ENCODE assay signal across 8 cellular contexts in genomic region chr15:99250494-99251435, GRCh38. TPM values are rescaled to one million over a fixed set of nuclear protein-coding genes. Genes with fewer than 3 reads are reported as not detected.
DNase-seq lines count a peak whose midpoint lies in the region; ATAC-seq and TF ChIP-seq lines count a peak whose summit lies in the region.

No MANE protein-coding gene starts in this region.

- TSS peak; percentile 82 for BruUV-seq in Panc1 (replicated peaks; lab: Mats Ljungman, UMichigan)

- in situ Hi-C loops in Panc1 (cut with HindIII; ENCODE audit: low pct_unique_long_range_greater_than_20kb, low sequenced_read_pairs) = no loop called here

- peak overlapping the region; percentile 91 to 93 for H3K4me3 Mint-ChIP-seq in activated T-cell treated with anti-CD3 and anti-CD28 coated beads, Interleukin-2, amount 50 U/mL, for 72 hours
- peak overlapping the region in 8 of 10 donors; percentile 81 to 95 (median 92) for H3K4me3 Mint-ChIP-seq in naive thymus-derived CD4-positive, alpha-beta T cell
- H3K4me3 Mint-ChIP-seq in stimulated activated naive B cell treated with anti-CD40 and anti-IgM and Interleukin-4, amounts not matched to agents 10 μg/mL and 1 μg/mL and 100 μg/mL, for 72 hours = peak overlapping the region; percentile 86 to 93

- DNase-seq in DND-41 = peak; percentile 98
- peak; percentile 99 for DNase-seq in Panc1 (ENCODE audit: low read depth, low spot score)
- DNase-seq in activated T-cell treated with anti-CD3 and anti-CD28 coated beads, Interleukin-2, amount 50 U/mL, for 72 hours = peak; percentile 95 to 98
- DNase-seq in fibroblast of mammary gland (ENCODE audit: low read depth) = peak; percentile 99
- DNase-seq in naive thymus-derived CD4-positive, alpha-beta T cell = peak; percentile 78 to 95 (median 92)
- DNase-seq in stimulated activated naive B cell treated with anti-CD40 and anti-IgM and Interleukin-4, amounts not matched to agents 10 μg/mL and 1 μg/mL and 100 μg/mL, for 72 hours = peak; percentile 98

- peaks cover 4 to 5% of the 10 kb centered on the region in 2 donors for H3K36me3 Mint-ChIP-seq in activated T-cell treated with anti-CD3 and anti-CD28 coated beads, Interleukin-2, amount 50 U/mL, for 72 hours (ENCODE audit: insufficient read depth in 2 of 2)
- peaks cover 0 to 10% (median under 1%) of the 10 kb centered on the region in 5 donors for H3K36me3 Mint-ChIP-seq in naive thymus-derived CD4-positive, alpha-beta T cell
- no peaks in the 10 kb centered on the region for H3K36me3 Mint-ChIP-seq in stimulated activated naive B cell treated with anti-CD40 and anti-IgM and Interleukin-4, amounts not matched to agents 10 μg/mL and 1 μg/mL and 100 μg/mL, for 72 hours

- no peaks in the 10 kb centered on the region for H3K27me3 Mint-ChIP-seq in activated T-cell treated with anti-CD3 and anti-CD28 coated beads, Interleukin-2, amount 50 U/mL, for 72 hours (ENCODE audit: low read depth)
- no peaks in the 10 kb centered on the region for H3K27me3 Mint-ChIP-seq in naive thymus-derived CD4-positive, alpha-beta T cell
- no peaks in the 10 kb centered on the region for H3K27me3 Mint-ChIP-seq in stimulated activated naive B cell treated with anti-CD40 and anti-IgM and Interleukin-4, amounts not matched to agents 10 μg/mL and 1 μg/mL and 100 μg/mL, for 72 hours

- peaks cover 64% of the 10 kb centered on the region for H3K79me2 ChIP-seq in DND-41 (ENCODE audit: insufficient read depth, low read length)
- no peaks in the 10 kb centered on the region for H3K79me2 ChIP-seq in KMS-11 (ENCODE audit: insufficient read depth, low read depth)

- ATAC-seq in DND-41 (ENCODE audit: insufficient read depth, low read depth) = peak; percentile 94
- peak; percentile 91 for ATAC-seq in GM21786 (IDR thresholded peaks at IDR 0.05; ENCODE audit: unreplicated experiment)
- peak; percentile 97 for ATAC-seq in Panc1
- peak; percentile 97 to 99 for ATAC-seq in activated T-cell treated with anti-CD3 and anti-CD28 coated beads, Interleukin-2, amount 50 U/mL, for 72 hours (replicated peaks in 1 of 2)
- ATAC-seq in naive thymus-derived CD4-positive, alpha-beta T cell = peak; percentile 96
- peak; percentile 97 for ATAC-seq in stimulated activated naive B cell treated with anti-CD40 and anti-IgM and Interleukin-4, amounts not matched to agents 10 μg/mL and 1 μg/mL and 100 μg/mL, for 72 hours (replicated peaks)

- H3K27ac ChIP-seq in DND-41 (ENCODE audit: low read length) = peak overlapping the region; percentile 91
- H3K27ac ChIP-seq in KMS-11 = peak overlapping the region; percentile 71
- peak overlapping the region; percentile 100 for H3K27ac ChIP-seq in Panc1 (ENCODE audit: low read length)
- H3K27ac ChIP-seq in naive thymus-derived CD4-positive, alpha-beta T cell (ENCODE audit: low read depth, low read length) = peak overlapping the region; percentile 65

- H3K4me3 ChIP-seq in DND-41 (ENCODE audit: low read depth in 1 of 2, low read length in 2 of 2) = peak overlapping the region; percentile 47 to 86
- H3K4me3 ChIP-seq in KMS-11 (IDR thresholded peaks at IDR 0.05; ENCODE audit: insufficient read depth, low read depth, low read length) = peak overlapping the region; percentile 39
- H3K4me3 ChIP-seq in Panc1 (ENCODE audit: low read depth in 2 of 2, low read length in 2 of 2) = peak overlapping the region; percentile 87 to 96
- peak overlapping the region; percentile 82 for H3K4me3 ChIP-seq in fibroblast of mammary gland (ENCODE audit: control insufficient read depth, low read depth, low read length)
- peak overlapping the region; percentile 76 for H3K4me3 ChIP-seq in naive thymus-derived CD4-positive, alpha-beta T cell (ENCODE audit: low read length)

- H3K4me1 ChIP-seq in DND-41 (ENCODE audit: insufficient read depth, low read length) = peaks cover 59% of the 10 kb centered on the region
- peaks cover 8% of the 10 kb centered on the region for H3K4me1 ChIP-seq in KMS-11 (ENCODE audit: low read depth, poor library complexity, severe bottlenecking)
- peaks cover 40% of the 10 kb centered on the region for H3K4me1 ChIP-seq in Panc1 (ENCODE audit: control insufficient read depth, insufficient read depth, low read length)
- peaks cover 14 to 28% of the 10 kb centered on the region in 2 donors for H3K4me1 ChIP-seq in naive thymus-derived CD4-positive, alpha-beta T cell (ENCODE audit: control insufficient read depth in 2 of 2, insufficient read depth in 2 of 2, low read length in 2 of 2)

- H3K4me2 ChIP-seq in DND-41 (ENCODE audit: insufficient read depth, low read length) (peak overlapping the region; percentile 83), KMS-11 (peak overlapping the region; percentile 38)

- TF ChIP-seq CTCF in DND-41 (IDR thresholded peaks at IDR 0.05; ENCODE audit: borderline replicate concordance, extremely low read depth, low read length, poor library complexity, severe bottlenecking) (no peak), KMS-11 (conservative IDR thresholded peaks at IDR 0.05; ENCODE audit: low read depth, low read length) (no peak), Panc1 (IDR thresholded peaks at IDR 0.05) (no peak), fibroblast of mammary gland (conservative IDR thresholded peaks at IDR 0.05; ENCODE audit: control insufficient read depth, insufficient read depth, low read depth, low read length) (no peak)

- POLR2A ChIA-PET in Panc1 (lab: Charles Lee) = interaction anchor here (0.5 to 0.9 kb wide), 4 partner anchors 16 to 674 kb away, joined by 3 to 8 read pairs (median 6); no protein-coding TSS in a partner anchor
- POLR2A ChIA-PET in naive thymus-derived CD4-positive, alpha-beta T cell (lab: Charles Lee) = interaction anchor here (0.8 to 1.4 kb wide), 4 partner anchors 31 to 483 kb away, joined by 4 to 5 read pairs (median 4); partner anchors contain the start of gene LYSMD4

- H3K9me3 ChIP-seq in DND-41 (ENCODE audit: insufficient read depth, low read length, severe bottlenecking) = no peaks in the 10 kb centered on the region
- H3K9me3 ChIP-seq in Panc1 (ENCODE audit: control insufficient read depth, insufficient read depth, low read depth, low read length) = no peaks in the 10 kb centered on the region
- H3K9me3 ChIP-seq in naive thymus-derived CD4-positive, alpha-beta T cell (ENCODE audit: control insufficient read depth in 2 of 3, low read length in 3 of 3) = no peaks in the 10 kb centered on the region

- no peaks in the 10 kb centered on the region for H3K27me3 ChIP-seq in DND-41 (ENCODE audit: insufficient read depth, low read length, poor library complexity)
- no peaks in the 10 kb centered on the region for H3K27me3 ChIP-seq in KMS-11 (ENCODE audit: insufficient read depth, low read depth)
- H3K27me3 ChIP-seq in Panc1 (ENCODE audit: control insufficient read depth, insufficient read depth, low read length) = no peaks in the 10 kb centered on the region
- no peaks in the 10 kb centered on the region for H3K27me3 ChIP-seq in naive thymus-derived CD4-positive, alpha-beta T cell (ENCODE audit: control insufficient read depth in 2 of 2, insufficient read depth in 2 of 2, low read length in 2 of 2)

- H3K36me3 ChIP-seq in DND-41 (ENCODE audit: insufficient read depth, low read length) (peaks cover under 1% of the 10 kb centered on the region; the same call in 1 of the 2 replicates), KMS-11 (ENCODE audit: insufficient read depth) (no peaks in the 10 kb centered on the region), Panc1 (ENCODE audit: control insufficient read depth, insufficient read depth, low read length) (no peaks in the 10 kb centered on the region; the same call in 1 of the 2 replicates)
- H3K36me3 ChIP-seq in naive thymus-derived CD4-positive, alpha-beta T cell (ENCODE audit: control insufficient read depth in 2 of 3, insufficient read depth in 3 of 3, low read length in 3 of 3) = peaks cover 0 to 3% (median 0%) of the 10 kb centered on the region in 3 experiments

- peak overlapping the region; percentile 78 for H3K27ac Mint-ChIP-seq in activated T-cell treated with anti-CD3 and anti-CD28 coated beads, Interleukin-2, amount 50 U/mL, for 72 hours
- H3K27ac Mint-ChIP-seq in naive thymus-derived CD4-positive, alpha-beta T cell = peak overlapping the region; percentile 83 to 92 (median 90)
- peak overlapping the region; percentile 93 for H3K27ac Mint-ChIP-seq in stimulated activated naive B cell treated with anti-CD40 and anti-IgM and Interleukin-4, amounts not matched to agents 10 μg/mL and 1 μg/mL and 100 μg/mL, for 72 hours

- H3K9ac ChIP-seq in DND-41 (ENCODE audit: low read depth, low read length) = peak overlapping the region; percentile 93
- H3K9ac ChIP-seq in KMS-11 = peak overlapping the region; percentile 57

- H2AFZ ChIP-seq in DND-41 (ENCODE audit: low read depth, low read length) (peak overlapping the region; percentile 62), KMS-11 (ENCODE audit: low read depth) (peak overlapping the region; percentile 90)

- intact Hi-C loops in Panc1 (cut with micrococcal nuclease; ENCODE audit: unreplicated experiment) = no loop called here
- intact Hi-C loops in naive thymus-derived CD4-positive, alpha-beta T cell (cut with micrococcal nuclease) = loop anchor here (1.0 to 5.0 kb wide), 10 partner anchors 23 to 1352 kb away; partner anchors contain the start of genes ASB7 (in 2 of the 2), LINS1 (in 2 of the 2), LYSMD4 (in 2 of the 2) and ADAMTS17 (in 1 of the 2)

- no peaks in the 10 kb centered on the region for H3K9me3 Mint-ChIP-seq in activated T-cell treated with anti-CD3 and anti-CD28 coated beads, Interleukin-2, amount 50 U/mL, for 72 hours
- peaks cover 0 to 6% (median 3%) of the 10 kb centered on the region in 11 donors for H3K9me3 Mint-ChIP-seq in naive thymus-derived CD4-positive, alpha-beta T cell
- H3K9me3 Mint-ChIP-seq in stimulated activated naive B cell treated with anti-CD40 and anti-IgM and Interleukin-4, amounts not matched to agents 10 μg/mL and 1 μg/mL and 100 μg/mL, for 72 hours = no peaks in the 10 kb centered on the region

- no peaks in the 10 kb centered on the region for H4K20me1 ChIP-seq in DND-41 (ENCODE audit: insufficient read depth, low read length)
- no peaks in the 10 kb centered on the region for H4K20me1 ChIP-seq in KMS-11 (ENCODE audit: insufficient read depth)

- CTCF ChIA-PET in Panc1 (lab: Charles Lee) = interaction anchor here (0.7 to 1.0 kb wide), 2 partner anchors 22 to 150 kb away, joined by 3 to 4 read pairs; no protein-coding TSS in a partner anchor
- CTCF ChIA-PET in naive thymus-derived CD4-positive, alpha-beta T cell (lab: Charles Lee) = interaction anchor here (0.6 to 0.9 kb wide), 3 partner anchors 22 to 36 kb away, joined by 3 to 5 read pairs (median 5); no protein-coding TSS in a partner anchor

- H3K4me1 Mint-ChIP-seq in activated T-cell treated with anti-CD3 and anti-CD28 coated beads, Interleukin-2, amount 50 U/mL, for 72 hours (ENCODE audit: low read depth) = peaks cover 33% of the 10 kb centered on the region
- peaks cover 24 to 32% (median 27%) of the 10 kb centered on the region in 7 donors for H3K4me1 Mint-ChIP-seq in naive thymus-derived CD4-positive, alpha-beta T cell
- H3K4me1 Mint-ChIP-seq in stimulated activated naive B cell treated with anti-CD40 and anti-IgM and Interleukin-4, amounts not matched to agents 10 μg/mL and 1 μg/mL and 100 μg/mL, for 72 hours = peaks cover 16 to 24% of the 10 kb centered on the region in 2 donors

RNA-seq across cellular contexts. Expression of gene LRRC28, which starts 0.5 kb away (rescaled TPM):
- 39.3 TPM for total RNA-seq in Panc1 (2021; ENCODE audit: unreplicated experiment)
- 29.3 TPM for polyA plus RNA-seq in Panc1 (2012; ENCODE audit: insufficient read length)
- total RNA-seq in activated T-cell treated with anti-CD3 and anti-CD28 coated beads, Interleukin-2, amount 50 U/mL, for 72 hours = 10 to 100 TPM; 23.3 to 29.0 TPM
- total RNA-seq in naive thymus-derived CD4-positive, alpha-beta T cell = 10 to 100 TPM; 15.0 to 22.6 (median 19.9) TPM
- 10 to 100 TPM; 19.9 to 25.9 TPM for polyA plus RNA-seq in naive thymus-derived CD4-positive, alpha-beta T cell

RNA-seq across cellular contexts. Expression of gene TTC23, which starts 1.4 kb away (rescaled TPM):
- 21.7 TPM for total RNA-seq in Panc1 (2021; ENCODE audit: unreplicated experiment)
- 14.2 TPM for polyA plus RNA-seq in Panc1 (2012; ENCODE audit: insufficient read length)
- 1 to 10 TPM; 3.9 to 4.6 TPM for total RNA-seq in activated T-cell treated with anti-CD3 and anti-CD28 coated beads, Interleukin-2, amount 50 U/mL, for 72 hours
- 1 to 10 TPM in 2 of 5 experiments, under 1 TPM in 3; 0.34 to 4.0 (median 0.92) TPM for total RNA-seq in naive thymus-derived CD4-positive, alpha-beta T cell
- 1 to 10 TPM in 1 of 2 donors, under 1 TPM in 1; 0.34 to 1.1 TPM for polyA plus RNA-seq in naive thymus-derived CD4-positive, alpha-beta T cell

Comparison
In these comparisons a context has a peak if more than half of its experiments do, and no peak if none do; other contexts are left out.
1. Peak in every context shown above with its lines: DNase-seq, ATAC-seq, H3K4me3 ChIP-seq and H3K27ac ChIP-seq.
2. H3K4me3 ChIP-seq: peak in every context shown above with its lines; median percentile 92 in Panc1; 82 in fibroblast of mammary gland; 76 in naive thymus-derived CD4-positive, alpha-beta T cell; 66 in DND-41; 39 in KMS-11.